16 cellular contexts compared by ENCODE assay signal in the genomic region with DNA sequence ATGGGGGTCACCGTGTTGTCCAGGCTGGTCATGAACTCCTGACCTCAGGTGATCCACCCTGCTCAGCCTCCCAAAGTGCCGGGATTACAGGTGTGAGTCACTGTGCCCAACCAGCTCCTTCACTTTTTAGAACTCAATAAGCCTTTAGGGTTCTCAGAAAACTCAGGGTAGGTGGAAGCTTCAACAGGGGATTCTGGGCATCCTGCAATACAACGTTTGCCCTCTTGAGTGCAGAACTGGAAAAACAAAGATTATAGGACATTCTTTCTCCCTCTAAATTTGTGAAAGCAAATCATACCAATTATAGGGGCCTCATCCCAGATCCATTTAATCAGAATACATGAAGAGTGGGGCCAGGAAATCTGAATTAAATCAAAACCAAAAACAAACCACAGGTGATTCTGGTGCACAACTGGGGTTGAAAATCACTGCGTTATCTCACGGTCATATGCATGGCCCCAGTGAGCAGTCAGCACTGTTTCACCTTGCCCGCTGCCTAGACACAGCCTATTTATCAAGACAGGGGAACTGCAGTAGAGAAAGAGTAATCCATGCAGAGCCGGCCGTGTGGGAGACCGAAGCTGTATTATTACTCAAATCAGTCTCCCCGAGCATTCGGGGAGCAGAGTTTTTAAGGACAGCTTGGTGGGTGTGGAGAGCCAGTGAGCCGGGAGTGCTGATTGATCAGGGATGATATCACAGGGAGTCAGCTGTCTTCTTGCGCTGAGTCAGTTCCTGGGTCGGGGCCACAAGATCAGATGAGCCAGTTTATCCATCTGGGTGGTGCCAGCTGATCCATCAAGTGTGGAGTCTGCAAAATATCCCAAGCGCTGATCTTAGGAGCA. TPM values are rescaled to one million over a fixed set of nuclear protein-coding genes. Genes with fewer than 3 reads are reported as not detected.
DNase-seq lines count a peak whose midpoint lies in the region; ATAC-seq and TF ChIP-seq lines count a peak whose summit lies in the region.
"Had no signal": no experiment of that assay in that cellular context is flagged by ENCODE, and none has a peak within 500 bp of the region (broad histone marks: within the 10 kb centered on the region; RNA-seq: fewer than 3 reads in every experiment).

No MANE protein-coding gene starts in this region.

- H3K27me3 ChIP-seq in heart left ventricle, result no peaks in the 10 kb centered on the region
- H3K27me3 ChIP-seq in ascending aorta, result no peaks in the 10 kb centered on the region
- H3K27me3 ChIP-seq in left ventricle myocardium inferior (ENCODE audit: low read depth), result no peaks in the 10 kb centered on the region
- no peaks in the 10 kb centered on the region for H3K27me3 ChIP-seq in transverse colon
- H3K27me3 ChIP-seq: BLaER1, tibial artery had no signal

- in situ Hi-C loops in transverse colon (cut with MboI; ENCODE audit: low pct_ligation_motif_present in 1 of 4, low pct_unique_long_range_greater_than_20kb in 1 of 4, low sequenced_read_pairs in 3 of 4), result loop anchor here in 2 of 4 donors (5.0 to 10.0 kb wide), 2 partner anchors 93 to 100 kb away; no protein-coding TSS in a partner anchor
- in situ Hi-C loops in G401 (cut with HindIII; ENCODE audit: low sequenced_read_pairs), result no loop called here

- H3K9me3 ChIP-seq in heart left ventricle (no peaks in the 10 kb centered on the region), ascending aorta (no peaks in the 10 kb centered on the region), left ventricle myocardium inferior (replicated peaks) (no peaks in the 10 kb centered on the region), transverse colon (no peaks in the 10 kb centered on the region)
- H3K9me3 ChIP-seq: BLaER1, tibial artery had no signal

- no peak for TF ChIP-seq EP300 in transverse colon (IDR thresholded peaks at IDR 0.05; ENCODE audit: low read depth)

- peak overlapping the region in 8 of 12 donors; percentile 25 to 87 (median 41) for H3K27ac ChIP-seq in heart left ventricle
- H3K27ac ChIP-seq in ascending aorta, result peak overlapping the region; percentile 86 to 94
- H3K27ac ChIP-seq in left ventricle myocardium inferior (replicated peaks), result peak overlapping the region; percentile 45
- H3K27ac ChIP-seq in transverse colon, result no peak overlapping the region
- H3K27ac ChIP-seq: BLaER1 had no signal

- peak in 1 of 5 donors; percentile 44 for DNase-seq in heart left ventricle
- DNase-seq in cardiac septum (ENCODE audit: low spot score), result no peak
- no peak for DNase-seq in ascending aorta (ENCODE audit: low spot score in 2 of 2)
- no peak for DNase-seq in left ventricle myocardium inferior
- DNase-seq in transverse colon, result no peak
- no peak for DNase-seq in G401 (ENCODE audit: low spot score)
- DNase-seq in NCI-H510A treated with DMSO at 0.1 percent for 48 hours (lab: John Stamatoyannopoulos, UW), result no peak
- DNase-seq: activated CD4-positive, alpha-beta memory T cell treated with anti-CD3 and anti-CD28 coated beads for 36 hours; activated naive CD8-positive, alpha-beta T cell treated with anti-CD3 and anti-CD28 coated beads, Interleukin-2, amount 50 U/mL, for 24 hours; H7; naive thymus-derived CD4-positive, alpha-beta T cell; NCI-H2081 treated with DMSO at 0.1 percent for 48 hours; stimulated activated CD4-positive, alpha-beta T cell treated with anti-CD3 and anti-CD28 coated beads, Interleukin-4, amount 100 ng/mL, for 1 hour had no signal

- TF ChIP-seq POLR2A in heart left ventricle (IDR thresholded peaks at IDR 0.05), result no peak
- no peak for TF ChIP-seq POLR2A in transverse colon (IDR thresholded peaks at IDR 0.05)

- ATAC-seq in heart left ventricle (no peak), GM19035 (IDR thresholded peaks at IDR 0.05; ENCODE audit: unreplicated experiment) (no peak)
- ATAC-seq: activated naive CD8-positive, alpha-beta T cell treated with anti-CD3 and anti-CD28 coated beads, Interleukin-2, amount 50 U/mL, for 24 hours had no signal

- TF ChIP-seq CTCF in heart left ventricle (IDR thresholded peaks at IDR 0.05), result peak in 1 of 12 donors; percentile 12
- peak in 1 of 3 experiments; percentile 17 for TF ChIP-seq CTCF in ascending aorta (IDR thresholded peaks at IDR 0.05)
- TF ChIP-seq CTCF in left ventricle myocardium inferior (IDR thresholded peaks at IDR 0.05; ENCODE audit: borderline replicate concordance), result no peak
- TF ChIP-seq CTCF in transverse colon (IDR thresholded peaks at IDR 0.05), result no peak

- no peaks in the 10 kb centered on the region for H3K36me3 ChIP-seq in heart left ventricle
- H3K36me3 ChIP-seq in ascending aorta, result no peaks in the 10 kb centered on the region
- no peaks in the 10 kb centered on the region for H3K36me3 ChIP-seq in left ventricle myocardium inferior
- H3K36me3 ChIP-seq in transverse colon, result no peaks in the 10 kb centered on the region
- H3K36me3 ChIP-seq: BLaER1, tibial artery had no signal

- H3K4me1 ChIP-seq in heart left ventricle (peaks cover 0 to 87% (median 41%) of the 10 kb centered on the region in 12 donors), ascending aorta (peaks cover 15 to 45% of the 10 kb centered on the region in 2 donors), left ventricle myocardium inferior (peaks cover 68% of the 10 kb centered on the region), transverse colon (no peaks in the 10 kb centered on the region)
- H3K4me1 ChIP-seq: BLaER1 had no signal

- no peak overlapping the region for H3K4me3 ChIP-seq in heart left ventricle
- H3K4me3 ChIP-seq in ascending aorta, result no peak overlapping the region
- H3K4me3 ChIP-seq in left ventricle myocardium inferior, result no peak overlapping the region
- H3K4me3 ChIP-seq in transverse colon, result no peak overlapping the region
- H3K4me3 ChIP-seq: BLaER1, tibial artery had no signal

- intact Hi-C loops in heart left ventricle (cut with DNase I) (loop anchor here in 9 of 10 donors (1.0 to 5.0 kb wide), 5 partner anchors 48 to 103 kb away; a partner anchor contains a TSS), cardiac septum (cut with DNase I) (loop anchor here (1.0 to 5.0 kb wide), 4 partner anchors 48 to 158 kb away; a partner anchor contains a TSS), ascending aorta (cut with DNase I) (loop anchor here (5.0 to 10.0 kb wide), 2 partner anchors 38 to 300 kb away; no protein-coding TSS in a partner anchor), left ventricle myocardium inferior (cut with micrococcal nuclease) (loop anchor here (5.0 kb wide), 1 partner anchor 103 kb away; no protein-coding TSS in a partner anchor), transverse colon (cut with DNase I; ENCODE audit: low total_unique reads) (no loop called here)

- 52 to 62% (median 54%) methylated on average over 15 of the region's 15 CpGs for WGBS in heart left ventricle, 4 donors
- WGBS in transverse colon (ENCODE audit: low coverage in 1 of 2), 2 donors, result 50 to 74% methylated on average over 2 to 15 of the region's 15 CpGs

RNA-seq across cellular contexts. Expression of a gene that starts 58.4 kb away (rescaled TPM):
- total RNA-seq in heart left ventricle, result 1 to 10 TPM; 3.8 to 8.5 (median 4.7) TPM
- polyA plus RNA-seq in heart left ventricle, result 1 to 10 TPM; 6.5 to 7.5 TPM
- 5.7 TPM for total RNA-seq in cardiac septum
- total RNA-seq in ascending aorta, result 2.6 TPM
- 7.5 TPM for total RNA-seq in left ventricle myocardium inferior
- total RNA-seq in transverse colon, result 100 to 1,000 TPM in 1 of 4 donors, 10 to 100 TPM in 3; 52.0 to 101 (median 58.8) TPM
- total RNA-seq in G401 (2014; rRNA removed; shearing (Covaris generic)), result 6.5 and 7.3 TPM in 2 replicates

Comparison
In these comparisons a context has a peak if more than half of its experiments do, and no peak if none do; other contexts are left out.
1. H3K27ac ChIP-seq: peak in heart left ventricle (8 of 12), ascending aorta (2 of 2) and left ventricle myocardium inferior (single experiment); none in transverse colon (0 of 4).